9 cellular contexts compared by ENCODE assay signal in the genomic region with DNA sequence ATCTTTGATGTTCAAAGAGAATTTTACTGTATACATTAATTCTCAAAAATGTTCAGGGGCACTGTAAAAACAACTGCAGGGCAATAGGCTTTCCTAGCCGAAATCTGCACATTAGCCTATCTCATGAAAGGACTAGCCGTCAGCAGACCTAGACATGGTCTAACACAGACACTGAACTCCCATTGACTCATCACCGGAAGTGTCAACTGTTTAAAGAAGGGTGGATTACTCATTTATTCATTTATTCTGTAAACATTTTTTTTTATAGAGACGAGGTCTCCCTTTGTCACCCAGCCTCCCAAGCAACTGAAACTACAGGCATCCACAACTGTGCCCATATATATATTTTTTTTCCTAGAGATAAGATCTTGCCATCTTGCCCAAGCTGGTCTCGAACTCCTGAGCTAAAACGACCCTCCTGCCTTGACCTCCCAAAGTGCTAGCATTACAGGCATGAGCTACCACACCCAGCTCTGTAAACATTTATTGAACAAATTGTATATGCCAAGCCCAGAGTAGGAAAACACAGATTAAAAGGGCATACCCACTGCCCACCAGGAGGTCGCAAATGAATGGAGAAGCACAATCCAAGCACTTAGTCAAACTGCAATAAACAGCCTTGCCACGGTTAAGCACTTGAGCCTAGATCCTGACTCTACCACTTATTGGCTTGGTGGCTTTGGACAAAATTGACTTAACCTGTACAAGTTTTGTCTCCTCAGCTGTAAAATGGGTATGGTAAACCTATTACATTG. TPM values are rescaled to one million over a fixed set of nuclear protein-coding genes. Genes with fewer than 3 reads are reported as not detected.
A peak's percentile ranks its signal among the peaks of the same experiment; 100 is the strongest.
DNase-seq lines count a peak whose midpoint lies in the region; ATAC-seq, FAIRE-seq and TF ChIP-seq lines count a peak whose summit lies in the region.
"Had no signal": no experiment of that assay in that cellular context is flagged by ENCODE, and none has a peak within 500 bp of the region (broad histone marks: within the 10 kb centered on the region; RNA-seq: fewer than 3 reads in every experiment).

No MANE protein-coding gene starts in this region.

- no peak for TF ChIP-seq CTCF in heart right ventricle (IDR thresholded peaks at IDR 0.05)

- 86 to 90% methylated on average over 8 of the region's 8 CpGs for WGBS in heart right ventricle, 2 donors

- H3K36me3 ChIP-seq in heart right ventricle, result no peaks in the 10 kb centered on the region

- no peaks in the 10 kb centered on the region for H3K9me3 ChIP-seq in heart right ventricle

- H3K27ac ChIP-seq in heart right ventricle, result peak overlapping the region in 3 of 10 donors; percentile 21 to 78 (median 40)

- DNase-seq in NCI-H2029 (lab: John Stamatoyannopoulos, UW) (peak; percentile 36), NCI-H2029 treated with DMSO at 0.1 percent for 48 hours (lab: John Stamatoyannopoulos, UW) (no peak), RCC 7860 (ENCODE audit: low spot score) (peak; percentile 54), left colon (no peak), hypothalamus (lab: John Stamatoyannopoulos, UW) (no peak), heart right ventricle (no peak), ureter (ENCODE audit: low spot score) (no peak)

- ATAC-seq in HG02884 (IDR thresholded peaks at IDR 0.05; ENCODE audit: unreplicated experiment) (peak; percentile 48), left colon (peak; percentile 63), heart right ventricle (no peak)

- H3K4me1 ChIP-seq in heart right ventricle, result peaks cover 0 to 71% (median 40%) of the 10 kb centered on the region in 9 donors

- no peak for FAIRE-seq in RCC 7860 (lab: Jason Lieb, UNC)
- FAIRE-seq: A204.1 had no signal

- intact Hi-C loops in left colon (cut with DNase I, micrococcal nuclease), result no loop called here
- intact Hi-C loops in heart right ventricle (cut with DNase I), result loop anchor here in 1 of 10 donors (5.0 kb wide), 1 partner anchor 33 kb away; no protein-coding TSS in a partner anchor

- H3K4me3 ChIP-seq in heart right ventricle, result no peak overlapping the region

- H3K27me3 ChIP-seq in heart right ventricle, result no peaks in the 10 kb centered on the region

RNA-seq across cellular contexts. Expression of gene RAB30, which starts 26.6 kb away (rescaled TPM):
- total RNA-seq in left colon (10 to 100 TPM in 1 of 2 donors, 1 to 10 TPM in 1; 5.9 to 24.3 TPM), heart right ventricle (10 to 100 TPM; 20.2 to 29.4 (median 22.0) TPM), ureter (18.4 TPM)
- polyA plus RNA-seq in heart right ventricle, result 1 to 10 TPM; 2.5 to 5.3 TPM

Comparison
In these comparisons a context has a peak if more than half of its experiments do, and no peak if none do; other contexts are left out.
1. DNase-seq: peak in NCI-H2029 (single experiment) and RCC 7860 (single experiment); none in NCI-H2029 treated with DMSO at 0.1 percent for 48 hours (single experiment), left colon (0 of 2), hypothalamus (0 of 51), heart right ventricle (0 of 2) and ureter (single experiment).
2. ATAC-seq: peak in HG02884 (single experiment) and left colon (single experiment); none in heart right ventricle (0 of 8).